In genomic region chr13:28313579-28313978, GRCh38 we compare ENCODE assay signal across 9 cellular contexts.
DNase-seq lines count a peak whose midpoint lies in the region; ATAC-seq and TF ChIP-seq lines count a peak whose summit lies in the region.
"Had no signal": no experiment of that assay in that cellular context is flagged by ENCODE, and none has a peak within 500 bp of the region (broad histone marks: within the 10 kb centered on the region; RNA-seq: fewer than 3 reads in every experiment).

No MANE protein-coding gene starts in this region.

- POLR2A ChIA-PET in CD4-positive, alpha-beta T cell (lab: Charles Lee), result no interaction called here

- ATAC-seq in CD4-positive, alpha-beta T cell (ENCODE audit: poor library complexity), result no peak
- no peak for ATAC-seq in GM19467 (IDR thresholded peaks at IDR 0.05; ENCODE audit: unreplicated experiment)
- ATAC-seq: left ventricle myocardium superior had no signal

- CTCF ChIA-PET in CD4-positive, alpha-beta T cell (lab: Charles Lee), result no interaction called here

- in situ Hi-C loops in GM13977 (cut with MboI; ENCODE audit: low pct_unique_long_range_greater_than_20kb, low sequenced_read_pairs, unreplicated experiment), result no loop called here

- peak; percentile 21 for TF ChIP-seq CTCF in GM13977 (IDR thresholded peaks at IDR 0.05; ENCODE audit: extremely low read depth, insufficient read depth, missing control alignments)
- TF ChIP-seq CTCF in CD4-positive, alpha-beta T cell (IDR thresholded peaks at IDR 0.05), result no peak

- no peaks in the 10 kb centered on the region for H3K27me3 Mint-ChIP-seq in CD4-positive, alpha-beta T cell

- no peaks in the 10 kb centered on the region for H3K27me3 ChIP-seq in CD4-positive, alpha-beta T cell (ENCODE audit: control insufficient read depth, insufficient read depth, low read length)
- H3K27me3 ChIP-seq: thyroid gland had no signal

- no peak overlapping the region for H3K4me3 Mint-ChIP-seq in CD4-positive, alpha-beta T cell

- DNase-seq in COR-L47 (lab: John Stamatoyannopoulos, UW), result peak; percentile 9
- DNase-seq in GM13977 (ENCODE audit: low spot score), result peak; percentile 43
- peak; percentile 23 for DNase-seq in SKM-1 (lab: John Stamatoyannopoulos, UW; ENCODE audit: unreplicated experiment)
- peak; percentile 40 for DNase-seq in iPS-NIHi11 (ENCODE audit: low spot score)
- DNase-seq in CD4-positive, alpha-beta T cell, result no peak
- DNase-seq in putamen (ENCODE audit: low spot score), result no peak
- DNase-seq: left ventricle myocardium superior, thyroid gland had no signal

- no peaks in the 10 kb centered on the region for H3K9me3 ChIP-seq in CD4-positive, alpha-beta T cell (ENCODE audit: control insufficient read depth, low read length)
- H3K9me3 ChIP-seq: thyroid gland had no signal

- H3K27ac ChIP-seq in CD4-positive, alpha-beta T cell (ENCODE audit: low read depth, low read length), result no peak overlapping the region
- H3K27ac ChIP-seq: thyroid gland had no signal

- H3K36me3 Mint-ChIP-seq in CD4-positive, alpha-beta T cell (ENCODE audit: low read depth), result no peaks in the 10 kb centered on the region

- H3K4me1 Mint-ChIP-seq in CD4-positive, alpha-beta T cell (ENCODE audit: low read depth), result no peaks in the 10 kb centered on the region

- intact Hi-C loops in CD4-positive, alpha-beta T cell (cut with DNase I, micrococcal nuclease), result no loop called here

- H3K9me3 Mint-ChIP-seq in CD4-positive, alpha-beta T cell, result no peaks in the 10 kb centered on the region

- H3K27ac Mint-ChIP-seq in CD4-positive, alpha-beta T cell, result no peak overlapping the region

Comparison
In these comparisons a context has a peak if more than half of its experiments do, and no peak if none do; other contexts are left out.
1. DNase-seq: peak in COR-L47 (single experiment), GM13977 (single experiment), SKM-1 (single experiment) and iPS-NIHi11 (single experiment); none in CD4-positive, alpha-beta T cell (0 of 10) and putamen (single experiment).